In genomic region chr9:128244443-128245226, GRCh38 we compare ENCODE assay signal across 9 cellular contexts. TPM values are rescaled to one million over a fixed set of nuclear protein-coding genes. Genes with fewer than 3 reads are reported as not detected.
A peak's percentile ranks its signal among the peaks of the same experiment; 100 is the strongest.
DNase-seq lines count a peak whose midpoint lies in the region; TF ChIP-seq lines count a peak whose summit lies in the region.
"Had no signal": no experiment of that assay in that cellular context is flagged by ENCODE, and none has a peak within 500 bp of the region (broad histone marks: within the 10 kb centered on the region; RNA-seq: fewer than 3 reads in every experiment).

No MANE protein-coding gene starts in this region.

- no peaks in the 10 kb centered on the region for H3K27me3 Mint-ChIP-seq in Caco-2 (ENCODE audit: insufficient read depth, unreplicated experiment)

- intact Hi-C loops in Caco-2 (cut with micrococcal nuclease; ENCODE audit: unreplicated experiment): no loop called here

- H3K4me1 Mint-ChIP-seq in Caco-2 (ENCODE audit: low read depth, unreplicated experiment): peaks cover 5% of the 10 kb centered on the region

- H3K4me1 ChIP-seq in Caco-2: no peaks in the 10 kb centered on the region

- no peak for TF ChIP-seq CTCF in AG04449 (IDR thresholded peaks at IDR 0.05; ENCODE audit: insufficient read depth, low read length, missing control alignments)
- no peak for TF ChIP-seq CTCF in Caco-2 (IDR thresholded peaks at IDR 0.05; ENCODE audit: insufficient read depth in 1 of 2, low read depth in 1 of 2, low read length in 1 of 2, severe bottlenecking in 1 of 2, unreplicated experiment in 1 of 2)

- no peaks in the 10 kb centered on the region for H3K9me3 ChIP-seq in Caco-2

- CTCF ChIA-PET in AG04449 (lab: Yijun Ruan, JAX): interaction anchor here (1.4 to 2.6 kb wide), 2 partner anchors 11 to 15 kb away, joined by 3 to 37 read pairs; no protein-coding TSS in a partner anchor
- CTCF ChIA-PET in Caco-2 (lab: Charles Lee): no interaction called here

- no peaks in the 10 kb centered on the region for H3K9me3 Mint-ChIP-seq in Caco-2 (ENCODE audit: unreplicated experiment)

- POLR2A ChIA-PET in AG04449 (lab: Yijun Ruan, JAX): interaction anchor here (0.9 to 1.4 kb wide), 6 partner anchors 9 to 37 kb away, joined by 3 to 7 read pairs (median 4); partner anchors contain the start of genes GOLGA2 and SWI5
- POLR2A ChIA-PET in Caco-2 (lab: Charles Lee): no interaction called here

- no peak overlapping the region for H3K27ac Mint-ChIP-seq in Caco-2 (ENCODE audit: unreplicated experiment)

- H3K4me3 ChIP-seq in AG04449 (ENCODE audit: low read depth, low read length) (peak overlapping the region; percentile 67), Caco-2 (ENCODE audit: low read depth, low read length) (no peak overlapping the region)

- H3K36me3 Mint-ChIP-seq in Caco-2 (ENCODE audit: insufficient read depth, unreplicated experiment): peaks cover 5% of the 10 kb centered on the region

- DNase-seq in AG04449 (ENCODE audit: low read depth, low spot score) (peak; percentile 42), NAMALWA (ENCODE audit: low spot score) (peak; percentile 66), dermis blood vessel endothelial cell (peak; percentile 19), midbrain (lab: John Stamatoyannopoulos, UW) (peak; percentile 12), NCI-H128 (lab: John Stamatoyannopoulos, UW; ENCODE audit: unreplicated experiment) (no peak), C1 segment of cervical spinal cord (lab: John Stamatoyannopoulos, UW) (no peak), Caco-2 (no peak)
- no peak for DNase-seq in activated CD4-positive, CD25-positive, alpha-beta regulatory T cell treated with anti-CD3 and anti-CD28 coated beads, Interleukin-2, amount 50 U/mL, for 72 hours

- no peaks in the 10 kb centered on the region for H3K27me3 ChIP-seq in Caco-2 (replicated peaks; ENCODE audit: control insufficient read depth, insufficient read depth, low read length)

- no TSS peak for BruUV-seq in Caco-2 (replicated peaks; lab: Mats Ljungman, UMichigan)

- H3K36me3 ChIP-seq in Caco-2 (ENCODE audit: control insufficient read depth, insufficient read depth, low read length): no peaks in the 10 kb centered on the region

- H3K4me3 Mint-ChIP-seq in Caco-2 (ENCODE audit: unreplicated experiment): no peak overlapping the region

RNA-seq across cellular contexts. Expression of gene GOLGA2, which starts 31.2 kb away (rescaled TPM):
- total RNA-seq in dermis blood vessel endothelial cell (68.6 and 76.2 TPM in 2 replicates), Caco-2 (2022) (97.7 and 102 TPM in 2 replicates)

RNA-seq across cellular contexts. Expression of gene SWI5, which starts 31.4 kb away (rescaled TPM):
- total RNA-seq in dermis blood vessel endothelial cell (26.9 and 29.1 TPM in 2 replicates), Caco-2 (2022) (18.0 and 19.8 TPM in 2 replicates)

RNA-seq across cellular contexts. Expression of gene DNM1, which starts 41.5 kb away (rescaled TPM):
- 0.17 and 0.33 TPM in 2 replicates for total RNA-seq in dermis blood vessel endothelial cell
- total RNA-seq in Caco-2 (2022): 3.9 and 5.2 TPM in 2 replicates
- total RNA-seq: myocyte had no signal

RNA-seq across cellular contexts. Expression of gene CIZ1, which starts 53.3 kb away (rescaled TPM):
- total RNA-seq in dermis blood vessel endothelial cell (16.7 and 37.9 TPM in 2 replicates), Caco-2 (2022) (154 and 187 TPM in 2 replicates)

Comparison
In these comparisons a context has a peak if more than half of its experiments do, and no peak if none do; other contexts are left out.
1. DNase-seq: peak in AG04449 (single experiment), NAMALWA (single experiment), dermis blood vessel endothelial cell (single experiment) and midbrain (single experiment); none in activated CD4-positive, CD25-positive, alpha-beta regulatory T cell treated with anti-CD3 and anti-CD28 coated beads, Interleukin-2, amount 50 U/mL, for 72 hours (single experiment), NCI-H128 (single experiment), C1 segment of cervical spinal cord (0 of 14) and Caco-2 (0 of 2).